Comparison of ENCODE assay signal across 25 cellular contexts in genomic region chr15:35885870-35886269, GRCh38.
"Had no signal": no experiment of that assay in that cellular context is flagged by ENCODE, and none has a peak within 500 bp of the region (broad histone marks: within the 10 kb centered on the region; RNA-seq: fewer than 3 reads in every experiment).

No MANE protein-coding gene starts in this region.

- H3K9me3 Mint-ChIP-seq: activated CD8-positive, alpha-beta T cell treated with anti-CD3 and anti-CD28 coated beads for 36 hours; activated naive CD4-positive, alpha-beta T cell treated with anti-CD3 and anti-CD28 coated beads, Interleukin-2, amount 50 U/mL, for 24 hours; T-helper 1 cell treated with Interleukin-12 subunit alpha and Interleukin-12 subunit beta and Interleukin-4 antibody, amounts not matched to agents 30 μg/mL and 1 μg/mL, for 36 hours had no signal

- H3K36me3 Mint-ChIP-seq: activated naive CD4-positive, alpha-beta T cell treated with anti-CD3 and anti-CD28 coated beads, Interleukin-2, amount 50 U/mL, for 24 hours; brain; IgD-negative memory B cell had no signal

- H3K4me3 ChIP-seq: ascending aorta, Peyer's patch had no signal

- H3K4me1 Mint-ChIP-seq: activated naive CD4-positive, alpha-beta T cell treated with anti-CD3 and anti-CD28 coated beads, Interleukin-2, amount 50 U/mL, for 24 hours; IgD-negative memory B cell had no signal

- H3K27me3 Mint-ChIP-seq: activated CD8-positive, alpha-beta T cell treated with anti-CD3 and anti-CD28 coated beads for 36 hours; activated naive CD4-positive, alpha-beta T cell treated with anti-CD3 and anti-CD28 coated beads, Interleukin-2, amount 50 U/mL, for 24 hours; IgD-negative memory B cell had no signal

- DNase-seq: activated CD4-positive, alpha-beta T cell treated with anti-CD3 and anti-CD28 coated beads for 4 hours; activated CD8-positive, alpha-beta memory T cell treated with anti-CD3 and anti-CD28 coated beads, Interleukin-2, amount 50 U/mL, for 4 hours; activated CD8-positive, alpha-beta T cell treated with anti-CD3 and anti-CD28 coated beads for 36 hours; activated effector memory CD4-positive, alpha-beta T cell treated with Interleukin-2 at 50 U/mL for 16 hours; activated naive CD4-positive, alpha-beta T cell; activated T-cell treated with anti-CD3 and anti-CD28 coated beads, Interleukin-2, amount 50 U/mL, for 1 hour; amniotic stem cell; cerebellar nuclear complex; KG1; NCI-H1048; NCI-H146; NCI-H187 treated with DMSO at 0.1 percent for 48 hours; NCI-H2171; NCI-H2227 treated with DMSO at 0.1 percent for 48 hours; NCI-H526; NK-92 treated with Interleukin-12 subunit alpha and Interleukin-12 subunit beta, amount 100 ng/mL, for 24 hours; OCI-M1; Peyer's patch; SHP77 treated with DMSO at 0.1 percent for 48 hours had no signal

- H3K27ac ChIP-seq: ascending aorta, Peyer's patch had no signal

- ATAC-seq: activated CD4-positive, CD25-positive, alpha-beta regulatory T cell treated with anti-CD3 and anti-CD28 coated beads, Interleukin-2, amount 50 U/mL, for 24 hours; activated CD8-positive, alpha-beta T cell treated with anti-CD3 and anti-CD28 coated beads for 36 hours had no signal

- H3K27ac Mint-ChIP-seq: activated CD8-positive, alpha-beta T cell treated with anti-CD3 and anti-CD28 coated beads for 36 hours; activated naive CD4-positive, alpha-beta T cell treated with anti-CD3 and anti-CD28 coated beads, Interleukin-2, amount 50 U/mL, for 24 hours; brain; IgD-negative memory B cell; T-helper 1 cell treated with Interleukin-12 subunit alpha and Interleukin-12 subunit beta and Interleukin-4 antibody, amounts not matched to agents 30 μg/mL and 1 μg/mL, for 36 hours had no signal

- H3K36me3 ChIP-seq: ascending aorta, Peyer's patch had no signal

- H3K27me3 ChIP-seq: ascending aorta, Peyer's patch had no signal

- H3K4me3 Mint-ChIP-seq: activated CD8-positive, alpha-beta T cell treated with anti-CD3 and anti-CD28 coated beads for 36 hours; activated naive CD4-positive, alpha-beta T cell treated with anti-CD3 and anti-CD28 coated beads, Interleukin-2, amount 50 U/mL, for 24 hours; brain; IgD-negative memory B cell; T-helper 1 cell treated with Interleukin-12 subunit alpha and Interleukin-12 subunit beta and Interleukin-4 antibody, amounts not matched to agents 30 μg/mL and 1 μg/mL, for 36 hours had no signal
